12 cellular contexts compared by ENCODE assay signal in the genomic region with DNA sequence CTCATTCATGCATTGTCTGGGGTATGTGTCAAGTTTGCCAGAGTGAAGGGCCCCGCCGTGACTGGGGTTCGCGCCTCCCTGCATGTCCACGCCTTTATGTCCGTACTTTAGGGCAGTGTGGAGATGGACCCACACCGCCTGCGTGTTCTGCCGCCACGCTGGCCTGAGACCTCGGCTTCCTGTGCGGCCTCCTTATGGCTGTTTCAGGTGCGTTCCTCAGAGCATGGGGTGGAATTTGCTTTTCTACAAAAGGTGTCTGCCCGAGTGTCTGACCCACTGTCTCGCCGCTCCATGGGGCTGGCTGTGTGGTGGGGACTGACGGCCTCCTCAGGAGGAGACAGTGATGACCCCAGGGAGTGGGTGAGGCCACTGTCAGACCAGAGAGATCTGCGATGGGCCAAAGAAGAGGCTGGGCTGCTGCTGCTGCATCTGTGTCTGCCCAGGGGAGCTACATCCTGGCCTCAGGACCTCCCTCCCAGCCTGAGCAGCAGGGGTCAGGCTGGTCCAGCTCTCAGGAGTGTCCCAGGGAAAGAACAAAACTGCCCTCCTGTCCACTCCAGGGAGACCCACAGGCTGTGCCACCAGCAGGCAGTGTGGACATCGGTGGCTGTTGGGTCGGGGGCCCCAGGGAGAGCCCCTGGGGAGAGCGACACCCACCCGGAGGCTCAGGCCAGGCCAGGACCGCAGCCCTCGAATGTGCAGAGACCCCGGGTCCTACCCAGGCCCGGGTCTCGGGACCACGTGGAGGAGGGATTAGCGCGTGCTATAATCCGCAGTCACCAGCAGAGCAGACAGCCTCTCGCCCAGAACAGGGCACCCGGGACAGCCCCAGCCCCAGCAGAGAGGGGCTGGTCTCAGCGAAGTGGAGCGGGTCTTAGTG. TPM values are rescaled to one million over a fixed set of nuclear protein-coding genes. Genes with fewer than 3 reads are reported as not detected.
DNase-seq lines count a peak whose midpoint lies in the region; ATAC-seq and TF ChIP-seq lines count a peak whose summit lies in the region.
"Had no signal": no experiment of that assay in that cellular context is flagged by ENCODE, and none has a peak within 500 bp of the region (broad histone marks: within the 10 kb centered on the region; RNA-seq: fewer than 3 reads in every experiment).

No MANE protein-coding gene starts in this region.

- no peaks in the 10 kb centered on the region for H3K9me3 ChIP-seq in mammary epithelial cell (replicated peaks; ENCODE audit: insufficient read depth, low read length)
- H3K9me3 ChIP-seq in naive thymus-derived CD4-positive, alpha-beta T cell (ENCODE audit: control insufficient read depth in 2 of 3, low read length in 3 of 3): no peaks in the 10 kb centered on the region
- no peaks in the 10 kb centered on the region for H3K9me3 ChIP-seq in aorta (ENCODE audit: control insufficient read depth, low read length)

- H2AFZ ChIP-seq in mammary epithelial cell (ENCODE audit: low read depth, low read length): no peak overlapping the region

- peaks cover 13% of the 10 kb centered on the region for H3K4me1 ChIP-seq in mammary epithelial cell (ENCODE audit: insufficient read depth, low read length)
- peaks cover 24 to 26% of the 10 kb centered on the region in 2 donors for H3K4me1 ChIP-seq in naive thymus-derived CD4-positive, alpha-beta T cell (ENCODE audit: control insufficient read depth in 2 of 2, insufficient read depth in 2 of 2, low read length in 2 of 2)
- H3K4me1 ChIP-seq in aorta (ENCODE audit: control insufficient read depth in 1 of 2, insufficient read depth in 2 of 2, low read length in 2 of 2): no peaks in the 10 kb centered on the region
- H3K4me1 ChIP-seq in foreskin keratinocyte: no peaks in the 10 kb centered on the region

- no peaks in the 10 kb centered on the region for H3K27me3 Mint-ChIP-seq in MCF 10A (ENCODE audit: insufficient read depth, unreplicated experiment)
- no peaks in the 10 kb centered on the region for H3K27me3 Mint-ChIP-seq in activated naive CD8-positive, alpha-beta T cell treated with anti-CD3 and anti-CD28 coated beads for 36 hours
- H3K27me3 Mint-ChIP-seq in naive thymus-derived CD4-positive, alpha-beta T cell: no peaks in the 10 kb centered on the region

- H3K4me3 ChIP-seq in mammary epithelial cell (replicated peaks in 1 of 3; ENCODE audit: insufficient read depth in 1 of 3, low read depth in 2 of 3, low read length in 3 of 3) (no peak overlapping the region), aorta (ENCODE audit: low read length in 2 of 2) (no peak overlapping the region)
- no peak overlapping the region for H3K4me3 ChIP-seq in naive thymus-derived CD4-positive, alpha-beta T cell (ENCODE audit: low read length)

- no peaks in the 10 kb centered on the region for H3K36me3 ChIP-seq in mammary epithelial cell (ENCODE audit: insufficient read depth, low read length)
- H3K36me3 ChIP-seq in naive thymus-derived CD4-positive, alpha-beta T cell (ENCODE audit: control insufficient read depth in 2 of 3, insufficient read depth in 3 of 3, low read length in 3 of 3): no peaks in the 10 kb centered on the region
- H3K36me3 ChIP-seq in aorta (ENCODE audit: control insufficient read depth in 1 of 2, insufficient read depth in 2 of 2, low read length in 1 of 2): no peaks in the 10 kb centered on the region

- H3K27me3 ChIP-seq in mammary epithelial cell (ENCODE audit: insufficient read depth, low read length) (no peaks in the 10 kb centered on the region), aorta (ENCODE audit: control insufficient read depth in 1 of 2, insufficient read depth in 2 of 2, low read length in 1 of 2) (peaks cover 0 to 1% of the 10 kb centered on the region in 2 donors), foreskin keratinocyte (peaks cover 23% of the 10 kb centered on the region)
- no peaks in the 10 kb centered on the region for H3K27me3 ChIP-seq in naive thymus-derived CD4-positive, alpha-beta T cell (ENCODE audit: control insufficient read depth in 2 of 2, insufficient read depth in 2 of 2, low read length in 2 of 2)

- no peak overlapping the region for H3K4me2 ChIP-seq in mammary epithelial cell (ENCODE audit: insufficient read depth, low read depth, low read length)
- H3K4me2 ChIP-seq: KMS-11 had no signal

- dilution Hi-C loops in mammary epithelial cell (cut with HindIII; ENCODE audit: low sequenced_read_pairs): no loop called here

- no peak overlapping the region for H3K27ac ChIP-seq in mammary epithelial cell (ENCODE audit: insufficient read depth, low read depth, low read length)
- peak overlapping the region; percentile 58 for H3K27ac ChIP-seq in naive thymus-derived CD4-positive, alpha-beta T cell (ENCODE audit: low read depth, low read length)
- no peak overlapping the region for H3K27ac ChIP-seq in aorta (ENCODE audit: low read depth in 1 of 2, low read length in 2 of 2)
- H3K27ac ChIP-seq in foreskin keratinocyte: no peak overlapping the region
- H3K27ac ChIP-seq: KMS-11 had no signal

- TF ChIP-seq CTCF in MCF 10A (IDR thresholded peaks at IDR 0.05; ENCODE audit: unreplicated experiment): no peak
- no peak for TF ChIP-seq CTCF in mammary epithelial cell (conservative IDR thresholded peaks at IDR 0.05 in 1 of 2, IDR thresholded peaks at IDR 0.05 in 1 of 2; ENCODE audit: extremely low read depth in 1 of 2, insufficient read depth in 1 of 2, low read depth in 1 of 2, low read length in 2 of 2)
- no peak for TF ChIP-seq CTCF in foreskin keratinocyte (conservative IDR thresholded peaks at IDR 0.05)

- no peak overlapping the region for H3K9ac ChIP-seq in mammary epithelial cell (ENCODE audit: insufficient read depth, low read length)
- H3K9ac ChIP-seq: KMS-11 had no signal

- POLR2A ChIA-PET in MCF 10A (lab: Yijun Ruan, JAX): interaction anchor here (1.1 to 1.6 kb wide), 2 partner anchors 13 to 81 kb away, joined by 3 to 5 read pairs; no protein-coding TSS in a partner anchor
- POLR2A ChIA-PET in naive thymus-derived CD4-positive, alpha-beta T cell (lab: Charles Lee): interaction anchor here (1.0 kb wide), 1 partner anchor 277 kb away, joined by 3 read pairs; no protein-coding TSS in a partner anchor

- in situ Hi-C loops in mammary epithelial cell (cut with MboI; ENCODE audit: low sequenced_read_pairs in 2 of 2): loop anchor here in 1 of 2 donors (10.0 kb wide), 1 partner anchor 273 kb away; no protein-coding TSS in a partner anchor

- DNase-seq in MCF 10A (ENCODE audit: unreplicated experiment) (no peak), mammary epithelial cell (no peak), aorta (peak; percentile 42 to 65), NCI-H128 (lab: John Stamatoyannopoulos, UW; ENCODE audit: unreplicated experiment) (no peak), COLO668 (lab: John Stamatoyannopoulos, UW; ENCODE audit: unreplicated experiment) (no peak), foreskin keratinocyte (no peak)
- no peak for DNase-seq in activated naive CD8-positive, alpha-beta T cell treated with anti-CD3 and anti-CD28 coated beads for 36 hours
- no peak for DNase-seq in naive thymus-derived CD4-positive, alpha-beta T cell
- DNase-seq: activated gamma-delta T cell, C1 segment of cervical spinal cord, NCI-H510A treated with DMSO at 0.1 percent for 48 hours had no signal

- H3K79me2 ChIP-seq in mammary epithelial cell (ENCODE audit: insufficient read depth, low read length): no peaks in the 10 kb centered on the region

- no peaks in the 10 kb centered on the region for H4K20me1 ChIP-seq in mammary epithelial cell (ENCODE audit: insufficient read depth, low read length)

- WGBS in mammary epithelial cell (ENCODE audit: low coverage, missing lambda C conversion rate): 95% methylated on average over 21 of the region's 35 CpGs
- WGBS in aorta, 2 donors: 93% methylated on average over 35 of the region's 35 CpGs

- no TSS peak for BruUV-seq in MCF 10A (replicated peaks; lab: Mats Ljungman, UMichigan)
- no TSS peak for BruUV-seq in mammary epithelial cell (replicated peaks; lab: Mats Ljungman, UMichigan)

- CTCF ChIA-PET in MCF 10A (lab: Yijun Ruan, JAX) (interaction anchor here (0.6 to 1.2 kb wide), 4 partner anchors 72 to 411 kb away, joined by 3 to 5 read pairs (median 4); no protein-coding TSS in a partner anchor), mammary epithelial cell (lab: Charles Lee; ENCODE audit: low non-redundant PET) (no interaction called here)
- CTCF ChIA-PET in naive thymus-derived CD4-positive, alpha-beta T cell (lab: Charles Lee): interaction anchor here (1.2 kb wide), 1 partner anchor 45 kb away, joined by 3 read pairs; no protein-coding TSS in a partner anchor

- H3K4me3 Mint-ChIP-seq in MCF 10A (ENCODE audit: unreplicated experiment): no peak overlapping the region
- peak overlapping the region; percentile 71 for H3K4me3 Mint-ChIP-seq in activated naive CD8-positive, alpha-beta T cell treated with anti-CD3 and anti-CD28 coated beads for 36 hours
- peak overlapping the region; percentile 42 to 95 (median 84) for H3K4me3 Mint-ChIP-seq in naive thymus-derived CD4-positive, alpha-beta T cell

- ATAC-seq in naive thymus-derived CD4-positive, alpha-beta T cell: no peak
- ATAC-seq in aorta (ENCODE audit: low FRiP score) (no peak), foreskin keratinocyte (no peak)

- no peaks in the 10 kb centered on the region for H3K9me3 Mint-ChIP-seq in MCF 10A (ENCODE audit: unreplicated experiment)
- H3K9me3 Mint-ChIP-seq in activated naive CD8-positive, alpha-beta T cell treated with anti-CD3 and anti-CD28 coated beads for 36 hours: no peaks in the 10 kb centered on the region
- H3K9me3 Mint-ChIP-seq in naive thymus-derived CD4-positive, alpha-beta T cell: peaks cover 0 to 3% (median 0%) of the 10 kb centered on the region in 11 donors

- intact Hi-C loops in MCF 10A (cut with micrococcal nuclease) (loop anchor here (5.0 kb wide), 1 partner anchor 330 kb away; no protein-coding TSS in a partner anchor), mammary epithelial cell (cut with micrococcal nuclease) (loop anchor here (5.0 kb wide), 1 partner anchor 40 kb away; no protein-coding TSS in a partner anchor), aorta (cut with DNase I) (loop anchor here in 1 of 2 donors (10.0 kb wide), 1 partner anchor 373 kb away; no protein-coding TSS in a partner anchor)
- intact Hi-C loops in naive thymus-derived CD4-positive, alpha-beta T cell (cut with micrococcal nuclease): loop anchor here (1.0 to 5.0 kb wide), 3 partner anchors 10 to 215 kb away; a partner anchor contains a TSS

- peaks cover 6% of the 10 kb centered on the region for H3K36me3 Mint-ChIP-seq in MCF 10A (ENCODE audit: insufficient read depth, unreplicated experiment)
- H3K36me3 Mint-ChIP-seq in activated naive CD8-positive, alpha-beta T cell treated with anti-CD3 and anti-CD28 coated beads for 36 hours: no peaks in the 10 kb centered on the region
- H3K36me3 Mint-ChIP-seq in naive thymus-derived CD4-positive, alpha-beta T cell: no peaks in the 10 kb centered on the region

- H3K4me1 Mint-ChIP-seq in MCF 10A (ENCODE audit: insufficient read depth, unreplicated experiment): peaks cover 19% of the 10 kb centered on the region
- peaks cover 29% of the 10 kb centered on the region for H3K4me1 Mint-ChIP-seq in activated naive CD8-positive, alpha-beta T cell treated with anti-CD3 and anti-CD28 coated beads for 36 hours
- H3K4me1 Mint-ChIP-seq in naive thymus-derived CD4-positive, alpha-beta T cell: peaks cover 28 to 55% (median 41%) of the 10 kb centered on the region in 7 donors

- H3K27ac Mint-ChIP-seq in MCF 10A (ENCODE audit: low read depth, unreplicated experiment): peak overlapping the region; percentile 92
- peak overlapping the region; percentile 94 for H3K27ac Mint-ChIP-seq in activated naive CD8-positive, alpha-beta T cell treated with anti-CD3 and anti-CD28 coated beads for 36 hours
- peak overlapping the region; percentile 91 to 99 (median 97) for H3K27ac Mint-ChIP-seq in naive thymus-derived CD4-positive, alpha-beta T cell

RNA-seq across cellular contexts. Expression of a gene that starts 9.8 kb away (rescaled TPM):
- total RNA-seq in MCF 10A (2022) (16.0 and 25.4 TPM in 2 replicates), mammary epithelial cell (10 to 100 TPM in 1 of 2 donors, 1 to 10 TPM in 1; 3.7 to 15.6 TPM), aorta (1 to 10 TPM; 6.2 to 8.4 TPM), foreskin keratinocyte (11.3 and 12.7 TPM in 2 replicates)
- polyA plus RNA-seq in mammary epithelial cell (10.7 TPM), aorta (10 to 100 TPM in 1 of 2 donors, 1 to 10 TPM in 1; 4.5 to 32.5 TPM), foreskin keratinocyte (12.1 and 14.7 TPM in 2 replicates)
- 8.7 TPM for polyA minus RNA-seq in mammary epithelial cell
- total RNA-seq in activated naive CD8-positive, alpha-beta T cell treated with anti-CD3 and anti-CD28 coated beads for 36 hours: 10 to 100 TPM; 63.2 to 64.0 TPM
- 10 to 100 TPM; 10.5 to 49.1 (median 21.6) TPM for total RNA-seq in naive thymus-derived CD4-positive, alpha-beta T cell
- 10 to 100 TPM; 11.7 to 15.6 TPM for polyA plus RNA-seq in naive thymus-derived CD4-positive, alpha-beta T cell

Comparison
In these comparisons a context has a peak if more than half of its experiments do, and no peak if none do; other contexts are left out.
1. DNase-seq: peak in aorta (2 of 2); none in MCF 10A (single experiment), mammary epithelial cell (single experiment), activated naive CD8-positive, alpha-beta T cell treated with anti-CD3 and anti-CD28 coated beads for 36 hours (single experiment), naive thymus-derived CD4-positive, alpha-beta T cell (0 of 9), NCI-H128 (single experiment), COLO668 (single experiment) and foreskin keratinocyte (0 of 2).
2. Peak in every context shown above with its lines, with median percentiles within 50 percentile points of each other: H3K27ac Mint-ChIP-seq.